1 cellular context compared by ENCODE assay signal in genomic region chr16:12803203-12804093, GRCh38.
A peak's percentile ranks its signal among the peaks of the same experiment; 100 is the strongest.
TF ChIP-seq lines count a peak whose summit lies in the region.

CPPED1 (minus strand) TSS chr16:12803887; CDS start chr16:12803776, 111 bp downstream.

TF ChIP-seq in HepG2, 621 proteins besides CTCF, POLR2A, EP300 and RAD21 (continued from another document and continues in another):
- TF ChIP-seq AKNA (CRISPR knock-in tag; IDR thresholded peaks at IDR 0.05; ENCODE audit: borderline replicate concordance) (peak; percentile 82; the same call in 1 of the 2 replicates), ZNF234 (CRISPR knock-in tag; conservative IDR thresholded peaks at IDR 0.05) (peak; percentile 89; the same call in 1 of the 2 replicates), ESRRA (CRISPR knock-in tag; IDR thresholded peaks at IDR 0.05; ENCODE audit: low read depth) (peak; percentile 88), HNRNPK (IDR thresholded peaks at IDR 0.05; ENCODE audit: low read depth, low read length, poor library complexity, severe bottlenecking) (peak; percentile 63), FOXK2 (IDR thresholded peaks at IDR 0.05) (0 out of 2 replicates have a peak, but pooled peaks have one; percentile 7), ZNF432 (CRISPR knock-in tag; IDR thresholded peaks at IDR 0.05; ENCODE audit: borderline replicate concordance) (no peak), AGO2 (optimal IDR thresholded peaks at IDR 0.05; ENCODE audit: low read depth, low read length) (peak; percentile 97), TBP (CRISPR knock-in tag; IDR thresholded peaks at IDR 0.05) (no peak; the same call in 1 of the 2 replicates), ZNF496 (CRISPR knock-in tag; IDR thresholded peaks at IDR 0.05; ENCODE audit: insufficient replicate concordance) (no peak), TBL1XR1 (IDR thresholded peaks at IDR 0.05; ENCODE audit: borderline replicate concordance, low read length, partially characterized antibody) (peak; percentile 89), ZNF142 (CRISPR knock-in tag; IDR thresholded peaks at IDR 0.05) (no peak; the same call in 1 of the 2 replicates), ZKSCAN8 (CRISPR knock-in tag; IDR thresholded peaks at IDR 0.05; ENCODE audit: borderline replicate concordance) (peak; percentile 97), ZNF576 (CRISPR knock-in tag; IDR thresholded peaks at IDR 0.05) (peak; percentile 94; the same call in 1 of the 2 replicates), ZNF614 (CRISPR knock-in tag; IDR thresholded peaks at IDR 0.05; ENCODE audit: borderline replicate concordance) (peak; percentile 99), CREB1 (IDR thresholded peaks at IDR 0.05) (peak; percentile 50), CREB1 (CRISPR knock-in tag; IDR thresholded peaks at IDR 0.05) (peak; percentile 80), HNF1B (CRISPR knock-in tag; IDR thresholded peaks at IDR 0.05) (peak; percentile 98), TSC22D2 (CRISPR knock-in tag; IDR thresholded peaks at IDR 0.05; ENCODE audit: borderline replicate concordance) (peak; percentile 94; the same call in 1 of the 2 replicates), RXRA (CRISPR knock-in tag; IDR thresholded peaks at IDR 0.05) (peak; percentile 97), ATF7 (IDR thresholded peaks at IDR 0.05) (no peak), ATF7 (CRISPR knock-in tag; IDR thresholded peaks at IDR 0.05) (peak; percentile 77; the same call in 1 of the 2 replicates), ZBTB25 (CRISPR knock-in tag; IDR thresholded peaks at IDR 0.05) (peak; percentile 98), ZNF136 (CRISPR knock-in tag; IDR thresholded peaks at IDR 0.05; ENCODE audit: low read depth) (peak; percentile 100), ZNF18 (CRISPR knock-in tag; IDR thresholded peaks at IDR 0.05; ENCODE audit: insufficient replicate concordance) (peak; percentile 98), THAP8 (CRISPR knock-in tag; IDR thresholded peaks at IDR 0.05; ENCODE audit: borderline replicate concordance) (no peak), ELF1 (CRISPR knock-in tag; IDR thresholded peaks at IDR 0.05) (peak; percentile 78), ATM (IDR thresholded peaks at IDR 0.05; ENCODE audit: borderline replicate concordance) (no peak), SATB2 (CRISPR knock-in tag; IDR thresholded peaks at IDR 0.05) (no peak), ZNF569 (CRISPR knock-in tag; IDR thresholded peaks at IDR 0.05; ENCODE audit: borderline replicate concordance) (peak; percentile 90; the same call in 1 of the 2 replicates), ZNF44 (CRISPR knock-in tag; IDR thresholded peaks at IDR 0.05) (peak; percentile 78), ZNF644 (CRISPR knock-in tag; IDR thresholded peaks at IDR 0.05; ENCODE audit: low read depth) (peak; percentile 87), ZNF562 (CRISPR knock-in tag; IDR thresholded peaks at IDR 0.05; ENCODE audit: borderline replicate concordance) (no peak), ZNF225 (CRISPR knock-in tag; IDR thresholded peaks at IDR 0.05) (peak; percentile 100), HHEX (CRISPR knock-in tag; IDR thresholded peaks at IDR 0.05) (0 out of 2 replicates have a peak, but pooled peaks have one; percentile 70), MNT (IDR thresholded peaks at IDR 0.05) (no peak; the same call in none of the 2 replicates), DR1 (CRISPR knock-in tag; IDR thresholded peaks at IDR 0.05) (peak; percentile 81), ZNF629 (CRISPR knock-in tag; conservative IDR thresholded peaks at IDR 0.05) (peak; percentile 100), ZBTB26 (CRISPR knock-in tag; IDR thresholded peaks at IDR 0.05; ENCODE audit: borderline replicate concordance) (peak; percentile 94), ZSCAN30 (CRISPR knock-in tag; IDR thresholded peaks at IDR 0.05) (peak; percentile 98), ZNF232 (CRISPR knock-in tag; IDR thresholded peaks at IDR 0.05; ENCODE audit: borderline replicate concordance) (peak; percentile 82; the same call in 1 of the 2 replicates), ZNF121 (CRISPR knock-in tag; IDR thresholded peaks at IDR 0.05) (peak; percentile 95), KDM4B (CRISPR knock-in tag; IDR thresholded peaks at IDR 0.05) (peak; percentile 99), EED (CRISPR knock-in tag; IDR thresholded peaks at IDR 0.05) (peak; percentile 95; the same call in 1 of the 2 replicates), GLI4 (CRISPR knock-in tag; IDR thresholded peaks at IDR 0.05; ENCODE audit: borderline replicate concordance) (peak; percentile 65; the same call in 1 of the 2 replicates), ZNF724P (CRISPR knock-in tag; IDR thresholded peaks at IDR 0.05; ENCODE audit: borderline replicate concordance) (0 out of 2 replicates have a peak, but pooled peaks have one; percentile 3), ZNF446 (CRISPR knock-in tag; IDR thresholded peaks at IDR 0.05) (peak; percentile 21; the same call in 1 of the 2 replicates)
